ENCODE assay signal across 2 cellular contexts in the genomic region with DNA sequence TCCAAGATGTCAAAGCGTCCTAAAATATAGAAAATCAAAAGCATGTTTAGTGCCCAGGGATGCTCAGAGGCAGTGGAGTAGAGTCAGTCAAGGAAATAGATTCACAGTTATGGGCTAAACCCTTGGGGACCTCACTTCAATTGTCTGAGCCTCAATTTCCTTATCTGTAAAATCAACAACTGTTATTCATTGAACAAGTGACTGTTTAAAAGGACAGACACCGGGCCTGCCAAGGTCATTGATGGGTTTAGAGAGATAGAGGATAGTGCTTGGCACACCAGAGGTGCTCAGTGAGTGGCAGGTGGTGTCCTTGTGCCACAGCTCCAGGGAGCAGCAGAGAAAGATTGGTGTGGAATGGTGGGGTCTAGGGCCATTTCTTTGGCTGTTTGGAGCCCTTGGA.
TF ChIP-seq lines count a peak whose summit lies in the region.

No MANE protein-coding gene starts in this region.

TF ChIP-seq in SK-N-SH, 30 proteins besides CTCF, POLR2A, EP300 and RAD21 (continued from another document):
- TF ChIP-seq USF2 (IDR thresholded peaks at IDR 0.05; ENCODE audit: borderline replicate concordance, low read depth, low read length) (no peak), RXRA (IDR thresholded peaks at IDR 0.05; ENCODE audit: borderline replicate concordance, low read depth) (no peak)

TF ChIP-seq in SK-N-SH treated with all-trans-retinoic acid at 6 μM for 48 hours, 23 proteins besides CTCF, POLR2A, EP300 and RAD21 (continued from another document):
- TF ChIP-seq, protein P1, sequence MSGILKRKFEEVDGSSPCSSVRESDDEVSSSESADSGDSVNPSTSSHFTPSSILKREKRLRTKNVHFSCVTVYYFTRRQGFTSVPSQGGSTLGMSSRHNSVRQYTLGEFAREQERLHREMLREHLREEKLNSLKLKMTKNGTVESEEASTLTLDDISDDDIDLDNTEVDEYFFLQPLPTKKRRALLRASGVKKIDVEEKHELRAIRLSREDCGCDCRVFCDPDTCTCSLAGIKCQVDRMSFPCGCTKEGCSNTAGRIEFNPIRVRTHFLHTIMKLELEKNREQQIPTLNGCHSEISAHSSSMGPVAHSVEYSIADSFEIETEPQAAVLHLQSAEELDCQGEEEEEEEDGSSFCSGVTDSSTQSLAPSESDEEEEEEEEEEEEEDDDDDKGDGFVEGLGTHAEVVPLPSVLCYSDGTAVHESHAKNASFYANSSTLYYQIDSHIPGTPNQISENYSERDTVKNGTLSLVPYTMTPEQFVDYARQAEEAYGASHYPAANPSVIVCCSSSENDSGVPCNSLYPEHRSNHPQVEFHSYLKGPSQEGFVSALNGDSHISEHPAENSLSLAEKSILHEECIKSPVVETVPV (CRISPR knock-in tag; IDR thresholded peaks at IDR 0.05): no peak
- TF ChIP-seq TOX (CRISPR knock-in tag; IDR thresholded peaks at IDR 0.05; ENCODE audit: borderline replicate concordance) (no peak), GLIS3 (CRISPR knock-in tag; IDR thresholded peaks at IDR 0.05) (no peak), TCF4 (CRISPR knock-in tag; IDR thresholded peaks at IDR 0.05; ENCODE audit: borderline replicate concordance) (no peak), PATZ1 (CRISPR knock-in tag; IDR thresholded peaks at IDR 0.05; ENCODE audit: borderline replicate concordance) (no peak), CSDC2 (CRISPR knock-in tag; IDR thresholded peaks at IDR 0.05) (no peak), BACH2 (CRISPR knock-in tag; IDR thresholded peaks at IDR 0.05; ENCODE audit: borderline replicate concordance) (no peak), RARB (CRISPR knock-in tag; IDR thresholded peaks at IDR 0.05) (no peak), ZNF565 (CRISPR knock-in tag; conservative IDR thresholded peaks at IDR 0.05; ENCODE audit: low read depth) (no peak)
